Comparison of ENCODE assay signal across 15 cellular contexts in the genomic region with DNA sequence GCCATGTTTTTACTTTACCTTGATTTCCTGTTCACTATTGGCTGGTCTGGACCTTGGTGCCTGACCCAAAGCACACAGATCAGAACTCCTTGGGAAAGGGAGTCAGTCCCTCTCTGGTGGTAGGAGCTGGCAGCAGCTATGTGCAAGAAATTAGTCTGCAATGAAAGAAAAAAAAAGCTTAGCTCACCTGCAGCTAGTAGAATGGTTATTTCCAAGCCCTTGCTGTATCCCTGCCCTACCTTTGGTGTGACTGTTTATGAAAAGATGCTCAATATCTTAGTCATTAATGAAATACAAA.
DNase-seq lines count a peak whose midpoint lies in the region; ATAC-seq, FAIRE-seq and TF ChIP-seq lines count a peak whose summit lies in the region.
"Had no signal": no experiment of that assay in that cellular context is flagged by ENCODE, and none has a peak within 500 bp of the region (broad histone marks: within the 10 kb centered on the region; RNA-seq: fewer than 3 reads in every experiment).

No MANE protein-coding gene starts in this region.

- no peak overlapping the region for H4K91ac ChIP-seq in trophoblast cell (ENCODE audit: low read depth, low read length)

- peak overlapping the region; percentile 60 for H3K4me2 ChIP-seq in A549
- no peak overlapping the region for H3K4me2 ChIP-seq in HepG2 (ENCODE audit: low read depth, low read length)
- no peak overlapping the region for H3K4me2 ChIP-seq in trophoblast cell (ENCODE audit: low read length)

- H3K79me2 ChIP-seq in HepG2 (ENCODE audit: insufficient read depth, low read length) (no peaks in the 10 kb centered on the region), trophoblast cell (ENCODE audit: control insufficient read depth, insufficient read depth, low read length, poor library complexity) (no peaks in the 10 kb centered on the region)

- H3K4me1 ChIP-seq in A549 (peaks cover 74% of the 10 kb centered on the region), colonic mucosa (peaks cover 5% of the 10 kb centered on the region), HepG2 (ENCODE audit: insufficient read depth, low read length) (peaks cover 77% of the 10 kb centered on the region), mucosa of rectum (ENCODE audit: control insufficient read depth in 2 of 2, insufficient read depth in 2 of 2, low read length in 2 of 2) (peaks cover 12 to 16% of the 10 kb centered on the region in 2 donors), trophoblast cell (ENCODE audit: control insufficient read depth in 1 of 2, insufficient read depth in 2 of 2, low read length in 2 of 2) (no peaks in the 10 kb centered on the region)

- H3K4me3 ChIP-seq in A549 (no peak overlapping the region), colonic mucosa (no peak overlapping the region), HepG2 (replicated peaks in 1 of 3; ENCODE audit: insufficient read depth in 1 of 3, low read depth in 2 of 3, low read length in 3 of 3) (no peak overlapping the region), mucosa of rectum (ENCODE audit: low read length in 2 of 2) (peak overlapping the region in 1 of 2 donors; percentile 14), trophoblast cell (ENCODE audit: low read depth, low read length) (no peak overlapping the region)
- H3K4me3 ChIP-seq: GM12878 had no signal

- H4K8ac ChIP-seq in trophoblast cell (ENCODE audit: low read depth, low read length): no peak overlapping the region

- H4K12ac ChIP-seq in trophoblast cell (ENCODE audit: low read depth, low read length): no peak overlapping the region

- H3K9me3 ChIP-seq in A549 (no peaks in the 10 kb centered on the region), colonic mucosa (no peaks in the 10 kb centered on the region), HepG2 (ENCODE audit: low read length) (no peaks in the 10 kb centered on the region), mucosa of rectum (ENCODE audit: control insufficient read depth in 2 of 2, low read length in 2 of 2) (no peaks in the 10 kb centered on the region), trophoblast cell (ENCODE audit: insufficient read depth, low read depth, low read length) (no peaks in the 10 kb centered on the region)

- H3K27me3 ChIP-seq in colonic mucosa: no peaks in the 10 kb centered on the region
- no peaks in the 10 kb centered on the region for H3K27me3 ChIP-seq in HepG2 (ENCODE audit: control insufficient read depth in 1 of 2, insufficient read depth in 2 of 2, low read length in 2 of 2)
- no peaks in the 10 kb centered on the region for H3K27me3 ChIP-seq in mucosa of rectum (ENCODE audit: control insufficient read depth in 2 of 2, insufficient read depth in 2 of 2, low read length in 2 of 2)
- H3K27me3 ChIP-seq in trophoblast cell (ENCODE audit: insufficient read depth, low read length): no peaks in the 10 kb centered on the region

- H3K79me1 ChIP-seq in trophoblast cell (ENCODE audit: low read length): no peaks in the 10 kb centered on the region

- no peaks in the 10 kb centered on the region for H4K20me1 ChIP-seq in HepG2 (ENCODE audit: insufficient read depth, low read length)

- no peak overlapping the region for H3K23ac ChIP-seq in trophoblast cell (ENCODE audit: low read length)

- no peak overlapping the region for H2BK5ac ChIP-seq in trophoblast cell (ENCODE audit: low read depth, low read length, poor library complexity)

- TF ChIP-seq EP300 in A549 (IDR thresholded peaks at IDR 0.05) (no peak), HepG2 (IDR thresholded peaks at IDR 0.05; ENCODE audit: low read depth in 2 of 2, low read length in 2 of 2) (no peak), HepG2 (CRISPR knock-in tag; IDR thresholded peaks at IDR 0.05; ENCODE audit: borderline replicate concordance) (no peak)

- H3K36me3 ChIP-seq in colonic mucosa: no peaks in the 10 kb centered on the region
- no peaks in the 10 kb centered on the region for H3K36me3 ChIP-seq in HepG2 (replicated peaks in 1 of 2; ENCODE audit: control insufficient read depth in 1 of 2, insufficient read depth in 2 of 2, low read length in 2 of 2)
- H3K36me3 ChIP-seq in mucosa of rectum (ENCODE audit: control insufficient read depth in 2 of 2, insufficient read depth in 2 of 2, low read length in 2 of 2): no peaks in the 10 kb centered on the region
- H3K36me3 ChIP-seq in trophoblast cell (ENCODE audit: control insufficient read depth in 1 of 2, insufficient read depth in 2 of 2, low read length in 2 of 2): no peaks in the 10 kb centered on the region

- H2AFZ ChIP-seq in HepG2 (ENCODE audit: low read length) (no peak overlapping the region), trophoblast cell (ENCODE audit: insufficient read depth, low read length, poor library complexity) (no peak overlapping the region)

- DNase-seq in A549 (ENCODE audit: low read depth in 1 of 2, low spot score in 1 of 2) (no peak), colonic mucosa (no peak), HepG2 (ENCODE audit: low spot score) (no peak), trophoblast cell (no peak), T1000 (lab: John Stamatoyannopoulos, UW) (no peak)
- DNase-seq: 8988T; ACHN; C1 segment of cervical spinal cord; CD4-positive, alpha-beta T cell; DMS79; GOT3; H9 had no signal

- no peak overlapping the region for H3K18ac ChIP-seq in trophoblast cell (ENCODE audit: low read length)

- no peak for TF ChIP-seq POLR2A in A549 (IDR thresholded peaks at IDR 0.05; ENCODE audit: low read length)
- TF ChIP-seq POLR2A in HepG2 (IDR thresholded peaks at IDR 0.05; ENCODE audit: insufficient read depth in 1 of 2, low read depth in 2 of 2, low read length in 2 of 2): no peak

- TF ChIP-seq CTCF in A549 (IDR thresholded peaks at IDR 0.05) (no peak), colonic mucosa (IDR thresholded peaks at IDR 0.05) (no peak), HepG2 (CRISPR knock-in tag; IDR thresholded peaks at IDR 0.05) (no peak)

- TF ChIP-seq RAD21 in A549 (conservative IDR thresholded peaks at IDR 0.05 in 1 of 2, IDR thresholded peaks at IDR 0.05 in 1 of 2) (no peak), HepG2 (CRISPR knock-in tag; IDR thresholded peaks at IDR 0.05) (no peak)

- BruUV-seq in HepG2 (replicated peaks; lab: Mats Ljungman, UMichigan): no TSS peak

- no peak overlapping the region for H3K14ac ChIP-seq in trophoblast cell (ENCODE audit: low read length)

- CTCF ChIA-PET in A549 (lab: Yijun Ruan, JAX) (interaction anchor here (0.9 to 1.0 kb wide), 2 partner anchors 15 to 271 kb away, joined by 3 read pairs; no protein-coding TSS in a partner anchor), HepG2 (lab: Yijun Ruan, JAX; ENCODE audit: low intra/inter-chr PET ratio, low total read pairs) (no interaction called here)

- intact Hi-C loops in colonic mucosa (cut with DNase I) (no loop called here), HepG2 (cut with micrococcal nuclease; ENCODE audit: unreplicated experiment) (no loop called here)

- ATAC-seq in A549: peak; percentile 24 to 51; a peak in 4 of 6 replicates
- peak; percentile 50 for ATAC-seq in HepG2
- ATAC-seq in GM21723 (IDR thresholded peaks at IDR 0.05; ENCODE audit: unreplicated experiment): no peak
- ATAC-seq: GM12878 had no signal

- no peak overlapping the region for H3K4ac ChIP-seq in trophoblast cell (ENCODE audit: low read depth, low read length)

- H2AK5ac ChIP-seq in trophoblast cell (ENCODE audit: low read length): no peak overlapping the region

- H3K9ac ChIP-seq in colonic mucosa (ENCODE audit: low read depth in 2 of 2, low read length in 2 of 2) (no peak overlapping the region), HepG2 (ENCODE audit: insufficient read depth, low read depth, low read length) (no peak overlapping the region), mucosa of rectum (ENCODE audit: low read depth in 1 of 2, low read length in 2 of 2) (no peak overlapping the region), trophoblast cell (ENCODE audit: low read length) (no peak overlapping the region)

- POLR2A ChIA-PET in A549 (lab: Yijun Ruan, JAX) (no interaction called here), HepG2 (lab: Yijun Ruan, JAX) (no interaction called here)

- no peak overlapping the region for H2BK12ac ChIP-seq in trophoblast cell (ENCODE audit: low read length)

- H3K27ac ChIP-seq in A549 (peak overlapping the region; percentile 78 to 83), colonic mucosa (peak overlapping the region; percentile 65), HepG2 (ENCODE audit: extremely low read length, insufficient read depth, low read length) (no peak overlapping the region), mucosa of rectum (ENCODE audit: low read depth in 2 of 2, low read length in 2 of 2) (peak overlapping the region; percentile 17 to 26), trophoblast cell (ENCODE audit: low read depth, low read length) (no peak overlapping the region)

- H2BK120ac ChIP-seq in trophoblast cell (ENCODE audit: insufficient read depth, low read length, poor library complexity): no peak overlapping the region

- FAIRE-seq in A549 (lab: Jason Lieb, UNC): no peak
- no peak for FAIRE-seq in HepG2 (lab: Jason Lieb, UNC)
- FAIRE-seq: GM12878 had no signal

- in situ Hi-C loops in HepG2 (cut with HindIII; ENCODE audit: extremely low pct_ligation_motif_present, low pct_unique_long_range_greater_than_20kb): no loop called here

TF ChIP-seq in A549, 52 proteins besides CTCF, POLR2A, EP300 and RAD21:
- TF ChIP-seq JUNB (IDR thresholded peaks at IDR 0.05) (no peak), EHMT2 (IDR thresholded peaks at IDR 0.05; ENCODE audit: low read depth) (0 out of 2 replicates have a peak, but pooled peaks have one; percentile 12)

TF ChIP-seq in HepG2, 621 proteins besides CTCF, POLR2A, EP300 and RAD21:
- TF ChIP-seq, protein P1, sequence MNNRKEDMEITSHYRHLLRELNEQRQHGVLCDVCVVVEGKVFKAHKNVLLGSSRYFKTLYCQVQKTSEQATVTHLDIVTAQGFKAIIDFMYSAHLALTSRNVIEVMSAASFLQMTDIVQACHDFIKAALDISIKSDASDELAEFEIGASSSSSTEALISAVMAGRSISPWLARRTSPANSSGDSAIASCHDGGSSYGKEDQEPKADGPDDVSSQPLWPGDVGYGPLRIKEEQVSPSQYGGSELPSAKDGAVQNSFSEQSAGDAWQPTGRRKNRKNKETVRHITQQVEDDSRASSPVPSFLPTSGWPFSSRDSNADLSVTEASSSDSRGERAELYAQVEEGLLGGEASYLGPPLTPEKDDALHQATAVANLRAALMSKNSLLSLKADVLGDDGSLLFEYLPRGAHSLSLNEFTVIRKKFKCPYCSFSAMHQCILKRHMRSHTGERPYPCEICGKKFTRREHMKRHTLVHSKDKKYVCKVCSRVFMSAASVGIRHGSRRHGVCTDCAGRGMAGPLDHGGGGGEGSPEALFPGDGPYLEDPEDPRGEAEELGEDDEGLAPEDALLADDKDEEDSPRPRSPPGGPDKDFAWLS (CRISPR knock-in tag; IDR thresholded peaks at IDR 0.05; ENCODE audit: borderline replicate concordance): no peak
- TF ChIP-seq SETDB1 (CRISPR knock-in tag; IDR thresholded peaks at IDR 0.05; ENCODE audit: borderline replicate concordance): 0 out of 2 replicates have a peak, but pooled peaks have one; percentile 37

Comparison
In these comparisons a context has a peak if more than half of its experiments do, and no peak if none do; other contexts are left out.
1. H3K27ac ChIP-seq: peak in A549 (2 of 2), colonic mucosa (single experiment) and mucosa of rectum (2 of 2); none in HepG2 (single experiment) and trophoblast cell (single experiment).